1 cellular context compared by ENCODE assay signal in the genomic region with DNA sequence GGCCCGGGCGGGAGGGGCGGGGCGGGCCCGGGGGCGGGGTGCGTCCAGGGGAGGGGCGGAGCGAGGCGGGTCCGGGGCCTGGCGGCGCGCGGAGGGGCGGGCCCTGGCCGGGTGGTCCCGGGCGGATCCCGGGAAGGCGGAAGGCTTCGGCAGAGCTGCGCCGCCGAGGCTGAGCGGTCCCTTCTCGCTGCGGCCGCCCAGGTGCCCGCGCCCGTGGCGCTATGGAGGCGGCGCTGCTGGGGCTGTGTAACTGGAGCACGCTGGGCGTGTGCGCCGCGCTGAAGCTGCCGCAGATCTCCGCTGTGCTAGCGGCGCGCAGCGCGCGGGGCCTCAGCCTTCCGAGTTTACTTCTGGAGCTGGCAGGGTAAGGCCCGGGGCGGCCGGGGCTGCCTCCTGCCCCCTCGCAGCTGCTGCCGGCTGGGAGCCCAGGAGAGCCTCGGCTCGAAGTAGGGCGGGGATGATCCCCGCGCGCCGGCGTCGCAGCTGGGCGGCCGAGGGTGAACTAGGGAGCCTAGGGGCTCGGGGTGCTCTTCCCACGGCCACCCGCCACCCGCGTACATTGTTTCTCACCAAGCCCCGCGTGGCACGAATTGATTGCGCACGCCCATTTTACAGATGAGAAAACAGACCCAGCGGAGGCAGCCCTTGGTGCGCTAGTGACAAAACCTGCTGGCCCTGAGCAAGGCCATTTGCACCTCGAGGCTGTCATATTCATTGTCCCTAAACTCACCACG.
TF ChIP-seq lines count a peak whose summit lies in the region.

A gene (plus strand): TSS at position 142 of the 734 bp plus-strand sequence. CDS start 80 bp downstream, at position 222.

TF ChIP-seq in A549, 52 proteins besides CTCF, POLR2A, EP300 and RAD21 (continued from another document):
- TF ChIP-seq, protein P1, sequence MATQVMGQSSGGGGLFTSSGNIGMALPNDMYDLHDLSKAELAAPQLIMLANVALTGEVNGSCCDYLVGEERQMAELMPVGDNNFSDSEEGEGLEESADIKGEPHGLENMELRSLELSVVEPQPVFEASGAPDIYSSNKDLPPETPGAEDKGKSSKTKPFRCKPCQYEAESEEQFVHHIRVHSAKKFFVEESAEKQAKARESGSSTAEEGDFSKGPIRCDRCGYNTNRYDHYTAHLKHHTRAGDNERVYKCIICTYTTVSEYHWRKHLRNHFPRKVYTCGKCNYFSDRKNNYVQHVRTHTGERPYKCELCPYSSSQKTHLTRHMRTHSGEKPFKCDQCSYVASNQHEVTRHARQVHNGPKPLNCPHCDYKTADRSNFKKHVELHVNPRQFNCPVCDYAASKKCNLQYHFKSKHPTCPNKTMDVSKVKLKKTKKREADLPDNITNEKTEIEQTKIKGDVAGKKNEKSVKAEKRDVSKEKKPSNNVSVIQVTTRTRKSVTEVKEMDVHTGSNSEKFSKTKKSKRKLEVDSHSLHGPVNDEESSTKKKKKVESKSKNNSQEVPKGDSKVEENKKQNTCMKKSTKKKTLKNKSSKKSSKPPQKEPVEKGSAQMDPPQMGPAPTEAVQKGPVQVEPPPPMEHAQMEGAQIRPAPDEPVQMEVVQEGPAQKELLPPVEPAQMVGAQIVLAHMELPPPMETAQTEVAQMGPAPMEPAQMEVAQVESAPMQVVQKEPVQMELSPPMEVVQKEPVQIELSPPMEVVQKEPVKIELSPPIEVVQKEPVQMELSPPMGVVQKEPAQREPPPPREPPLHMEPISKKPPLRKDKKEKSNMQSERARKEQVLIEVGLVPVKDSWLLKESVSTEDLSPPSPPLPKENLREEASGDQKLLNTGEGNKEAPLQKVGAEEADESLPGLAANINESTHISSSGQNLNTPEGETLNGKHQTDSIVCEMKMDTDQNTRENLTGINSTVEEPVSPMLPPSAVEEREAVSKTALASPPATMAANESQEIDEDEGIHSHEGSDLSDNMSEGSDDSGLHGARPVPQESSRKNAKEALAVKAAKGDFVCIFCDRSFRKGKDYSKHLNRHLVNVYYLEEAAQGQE (IDR thresholded peaks at IDR 0.05) = no peak
- TF ChIP-seq CHD4 (IDR thresholded peaks at IDR 0.05; ENCODE audit: borderline replicate concordance) = peak; percentile 81
- TF ChIP-seq, protein P2, sequence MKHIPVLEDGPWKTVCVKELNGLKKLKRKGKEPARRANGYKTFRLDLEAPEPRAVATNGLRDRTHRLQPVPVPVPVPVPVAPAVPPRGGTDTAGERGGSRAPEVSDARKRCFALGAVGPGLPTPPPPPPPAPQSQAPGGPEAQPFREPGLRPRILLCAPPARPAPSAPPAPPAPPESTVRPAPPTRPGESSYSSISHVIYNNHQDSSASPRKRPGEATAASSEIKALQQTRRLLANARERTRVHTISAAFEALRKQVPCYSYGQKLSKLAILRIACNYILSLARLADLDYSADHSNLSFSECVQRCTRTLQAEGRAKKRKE (CRISPR knock-in tag; IDR thresholded peaks at IDR 0.05; ENCODE audit: low read depth) = no peak
- TF ChIP-seq HOXA7 (CRISPR knock-in tag; IDR thresholded peaks at IDR 0.05) = no peak
- no peak; the same call in 1 of the 2 replicates for TF ChIP-seq HEYL (CRISPR knock-in tag; IDR thresholded peaks at IDR 0.05)
- no peak for TF ChIP-seq MYC (IDR thresholded peaks at IDR 0.05; ENCODE audit: borderline replicate concordance, low read length)
- TF ChIP-seq FOXS1 (CRISPR knock-in tag; IDR thresholded peaks at IDR 0.05) = no peak
- no peak for TF ChIP-seq HOXB13 (CRISPR knock-in tag; IDR thresholded peaks at IDR 0.05; ENCODE audit: low read depth)
- peak; percentile 84; the same call in 1 of the 2 replicates for TF ChIP-seq HDAC2 (IDR thresholded peaks at IDR 0.05)
- no peak for TF ChIP-seq CHD2 (IDR thresholded peaks at IDR 0.05; ENCODE audit: low read length, partially characterized antibody)
- TF ChIP-seq, protein P3, sequence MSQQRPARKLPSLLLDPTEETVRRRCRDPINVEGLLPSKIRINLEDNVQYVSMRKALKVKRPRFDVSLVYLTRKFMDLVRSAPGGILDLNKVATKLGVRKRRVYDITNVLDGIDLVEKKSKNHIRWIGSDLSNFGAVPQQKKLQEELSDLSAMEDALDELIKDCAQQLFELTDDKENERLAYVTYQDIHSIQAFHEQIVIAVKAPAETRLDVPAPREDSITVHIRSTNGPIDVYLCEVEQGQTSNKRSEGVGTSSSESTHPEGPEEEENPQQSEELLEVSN (IDR thresholded peaks at IDR 0.05; ENCODE audit: borderline replicate concordance, low read depth) = no peak; the same call in 1 of the 2 replicates
- TF ChIP-seq CBX8 (IDR thresholded peaks at IDR 0.05) = no peak
- no peak for TF ChIP-seq NR3C1 (IDR thresholded peaks at IDR 0.05)
- no peak for TF ChIP-seq ZFP36 (IDR thresholded peaks at IDR 0.05; ENCODE audit: borderline replicate concordance, partially characterized antibody)
- no peak for TF ChIP-seq ZNF302 (CRISPR knock-in tag; IDR thresholded peaks at IDR 0.05)
